In the genomic region with DNA sequence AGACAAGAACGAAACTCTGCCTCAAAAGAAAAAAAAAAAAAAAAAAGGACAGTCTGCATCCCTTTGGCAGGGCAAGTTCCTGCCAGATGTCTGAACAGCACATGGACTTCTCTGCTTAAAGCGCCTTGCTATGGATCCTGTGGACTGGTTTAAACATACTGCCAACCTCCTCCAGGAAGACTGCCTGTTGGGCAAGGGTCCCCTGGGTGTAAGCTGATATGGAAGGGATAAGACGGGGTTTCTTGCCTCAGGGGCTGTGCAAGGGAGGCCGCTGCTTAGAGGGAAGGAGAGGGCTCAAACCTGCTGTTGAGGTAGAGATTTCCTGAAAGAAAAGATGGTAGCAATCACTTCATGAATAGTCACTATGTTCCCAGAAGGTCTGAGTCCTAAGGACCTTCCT, we compare ENCODE assay signal across 19 cellular contexts. TPM values are rescaled to one million over a fixed set of nuclear protein-coding genes. Genes with fewer than 3 reads are reported as not detected.
DNase-seq lines count a peak whose midpoint lies in the region; ATAC-seq and TF ChIP-seq lines count a peak whose summit lies in the region.
"Had no signal": no experiment of that assay in that cellular context is flagged by ENCODE, and none has a peak within 500 bp of the region (broad histone marks: within the 10 kb centered on the region; RNA-seq: fewer than 3 reads in every experiment).

No MANE protein-coding gene starts in this region.

- H3K36me3 ChIP-seq in HEK293 (ENCODE audit: control insufficient read depth in 2 of 2, insufficient read depth in 1 of 2, low read length in 2 of 2): peaks cover 11 to 14% of the 10 kb centered on the region in 2 experiments
- H3K36me3 ChIP-seq: BE2C had no signal

- H3K9me3 Mint-ChIP-seq in progenitor cell of endocrine pancreas (ENCODE audit: low read depth): peaks cover 5% of the 10 kb centered on the region
- H3K9me3 Mint-ChIP-seq: CD4-positive, alpha-beta T cell; HFFc6; T-cell had no signal

- TF ChIP-seq CTCF in HEK293 (tag by site-specific recombination; IDR thresholded peaks at IDR 0.05) (no peak), progenitor cell of endocrine pancreas (IDR thresholded peaks at IDR 0.05; ENCODE audit: unreplicated experiment) (no peak)

- no peak overlapping the region for H3K4me3 ChIP-seq in HEK293 (ENCODE audit: low read depth, low read length)
- H3K4me3 ChIP-seq: K562 had no signal

- no peak for ATAC-seq in GM19463 (IDR thresholded peaks at IDR 0.05; ENCODE audit: unreplicated experiment)
- ATAC-seq: SK-N-SH treated with all-trans-retinoic acid at 6 μM for 48 hours, T-cell had no signal

- CTCF ChIA-PET in HEK293 (lab: Yijun Ruan, JAX): interaction anchor here (0.7 kb wide), 1 partner anchor 23 kb away, joined by 5 read pairs; no protein-coding TSS in a partner anchor

- H3K4me1 Mint-ChIP-seq in progenitor cell of endocrine pancreas (ENCODE audit: low read depth): peaks cover 42% of the 10 kb centered on the region

- H3K27ac ChIP-seq in HEK293 (ENCODE audit: extremely low read depth, low read depth, low read length): no peak overlapping the region

- no peaks in the 10 kb centered on the region for H3K27me3 Mint-ChIP-seq in progenitor cell of endocrine pancreas

- DNase-seq in DMS 273 (lab: John Stamatoyannopoulos, UW; ENCODE audit: unreplicated experiment) (peak; percentile 63), fibroblast of gingiva (ENCODE audit: low read depth) (peak; percentile 21), progenitor cell of endocrine pancreas (ENCODE audit: low spot score, unreplicated experiment) (no peak), NCI-H526 treated with DMSO at 0.1 percent for 48 hours (lab: John Stamatoyannopoulos, UW) (no peak), NCI-H526 (lab: John Stamatoyannopoulos, UW) (no peak)
- DNase-seq: BE2C; Caco-2; CD4-positive, alpha-beta T cell; HFFc6; NCI-H1105; NCI-H187 treated with DMSO at 0.1 percent for 48 hours; NCI-H748 treated with DMSO at 0.1 percent for 48 hours; OCI-M1; SHP77 treated with DMSO at 0.1 percent for 48 hours; T-cell had no signal

- POLR2A ChIA-PET in HEK293 (lab: Yijun Ruan, JAX): no interaction called here

- H3K27ac Mint-ChIP-seq in progenitor cell of endocrine pancreas: peak overlapping the region; percentile 67
- H3K27ac Mint-ChIP-seq: CD4-positive, alpha-beta T cell; HFFc6; T-cell had no signal

- H3K36me3 Mint-ChIP-seq in progenitor cell of endocrine pancreas (ENCODE audit: insufficient read depth): peaks cover 9% of the 10 kb centered on the region
- H3K36me3 Mint-ChIP-seq: T-cell had no signal

- peaks cover 3% of the 10 kb centered on the region; the same call in 1 of the 2 replicates for H3K4me1 ChIP-seq in HEK293 (ENCODE audit: control insufficient read depth, insufficient read depth, low read length)
- H3K4me1 ChIP-seq: BE2C had no signal

- H3K9me3 ChIP-seq in HEK293 (ENCODE audit: control insufficient read depth, insufficient read depth, low read depth, low read length): no peaks in the 10 kb centered on the region
- H3K9me3 ChIP-seq: BE2C, Caco-2 had no signal

- no peak overlapping the region for H3K4me3 Mint-ChIP-seq in progenitor cell of endocrine pancreas (ENCODE audit: low read depth)
- H3K4me3 Mint-ChIP-seq: CD4-positive, alpha-beta T cell; HFFc6; T-cell had no signal

TF ChIP-seq in HEK293, 187 proteins besides CTCF, POLR2A, EP300 and RAD21:
- TF ChIP-seq, protein P1, sequence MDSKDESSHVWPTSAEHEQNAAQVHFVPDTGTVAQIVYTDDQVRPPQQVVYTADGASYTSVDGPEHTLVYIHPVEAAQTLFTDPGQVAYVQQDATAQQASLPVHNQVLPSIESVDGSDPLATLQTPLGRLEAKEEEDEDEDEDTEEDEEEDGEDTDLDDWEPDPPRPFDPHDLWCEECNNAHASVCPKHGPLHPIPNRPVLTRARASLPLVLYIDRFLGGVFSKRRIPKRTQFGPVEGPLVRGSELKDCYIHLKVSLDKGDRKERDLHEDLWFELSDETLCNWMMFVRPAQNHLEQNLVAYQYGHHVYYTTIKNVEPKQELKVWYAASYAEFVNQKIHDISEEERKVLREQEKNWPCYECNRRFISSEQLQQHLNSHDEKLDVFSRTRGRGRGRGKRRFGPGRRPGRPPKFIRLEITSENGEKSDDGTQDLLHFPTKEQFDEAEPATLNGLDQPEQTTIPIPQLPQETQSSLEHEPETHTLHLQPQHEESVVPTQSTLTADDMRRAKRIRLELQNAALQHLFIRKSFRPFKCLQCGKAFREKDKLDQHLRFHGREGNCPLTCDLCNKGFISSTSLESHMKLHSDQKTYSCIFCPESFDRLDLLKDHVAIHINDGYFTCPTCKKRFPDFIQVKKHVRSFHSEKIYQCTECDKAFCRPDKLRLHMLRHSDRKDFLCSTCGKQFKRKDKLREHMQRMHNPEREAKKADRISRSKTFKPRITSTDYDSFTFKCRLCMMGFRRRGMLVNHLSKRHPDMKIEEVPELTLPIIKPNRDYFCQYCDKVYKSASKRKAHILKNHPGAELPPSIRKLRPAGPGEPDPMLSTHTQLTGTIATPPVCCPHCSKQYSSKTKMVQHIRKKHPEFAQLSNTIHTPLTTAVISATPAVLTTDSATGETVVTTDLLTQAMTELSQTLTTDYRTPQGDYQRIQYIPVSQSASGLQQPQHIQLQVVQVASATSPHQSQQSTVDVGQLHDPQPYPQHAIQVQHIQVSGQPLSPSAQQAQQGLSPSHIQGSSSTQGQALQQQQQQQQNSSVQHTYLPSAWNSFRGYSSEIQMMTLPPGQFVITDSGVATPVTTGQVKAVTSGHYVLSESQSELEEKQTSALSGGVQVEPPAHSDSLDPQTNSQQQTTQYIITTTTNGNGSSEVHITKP (tag by site-specific recombination; IDR thresholded peaks at IDR 0.05): no peak
- TF ChIP-seq, protein P2, sequence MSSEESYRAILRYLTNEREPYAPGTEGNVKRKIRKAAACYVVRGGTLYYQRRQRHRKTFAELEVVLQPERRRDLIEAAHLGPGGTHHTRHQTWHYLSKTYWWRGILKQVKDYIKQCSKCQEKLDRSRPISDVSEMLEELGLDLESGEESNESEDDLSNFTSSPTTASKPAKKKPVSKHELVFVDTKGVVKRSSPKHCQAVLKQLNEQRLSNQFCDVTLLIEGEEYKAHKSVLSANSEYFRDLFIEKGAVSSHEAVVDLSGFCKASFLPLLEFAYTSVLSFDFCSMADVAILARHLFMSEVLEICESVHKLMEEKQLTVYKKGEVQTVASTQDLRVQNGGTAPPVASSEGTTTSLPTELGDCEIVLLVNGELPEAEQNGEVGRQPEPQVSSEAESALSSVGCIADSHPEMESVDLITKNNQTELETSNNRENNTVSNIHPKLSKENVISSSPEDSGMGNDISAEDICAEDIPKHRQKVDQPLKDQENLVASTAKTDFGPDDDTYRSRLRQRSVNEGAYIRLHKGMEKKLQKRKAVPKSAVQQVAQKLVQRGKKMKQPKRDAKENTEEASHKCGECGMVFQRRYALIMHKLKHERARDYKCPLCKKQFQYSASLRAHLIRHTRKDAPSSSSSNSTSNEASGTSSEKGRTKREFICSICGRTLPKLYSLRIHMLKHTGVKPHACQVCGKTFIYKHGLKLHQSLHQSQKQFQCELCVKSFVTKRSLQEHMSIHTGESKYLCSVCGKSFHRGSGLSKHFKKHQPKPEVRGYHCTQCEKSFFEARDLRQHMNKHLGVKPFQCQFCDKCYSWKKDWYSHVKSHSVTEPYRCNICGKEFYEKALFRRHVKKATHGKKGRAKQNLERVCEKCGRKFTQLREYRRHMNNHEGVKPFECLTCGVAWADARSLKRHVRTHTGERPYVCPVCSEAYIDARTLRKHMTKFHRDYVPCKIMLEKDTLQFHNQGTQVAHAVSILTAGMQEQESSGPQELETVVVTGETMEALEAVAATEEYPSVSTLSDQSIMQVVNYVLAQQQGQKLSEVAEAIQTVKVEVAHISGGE (tag by site-specific recombination; conservative IDR thresholded peaks at IDR 0.05; ENCODE audit: low read depth): no peak
- no peak for TF ChIP-seq ZFP41 (tag by site-specific recombination; IDR thresholded peaks at IDR 0.05; ENCODE audit: borderline replicate concordance)
- TF ChIP-seq ZNF600 (tag by site-specific recombination; IDR thresholded peaks at IDR 0.05): peak; percentile 32; the same call in 1 of the 2 replicates
- no peak for TF ChIP-seq ZBTB20 (tag by site-specific recombination; IDR thresholded peaks at IDR 0.05)
- no peak for TF ChIP-seq ZNF133 (tag by site-specific recombination; IDR thresholded peaks at IDR 0.05)

RNA-seq across cellular contexts. Expression of a gene that starts 22.2 kb away (rescaled TPM):
- total RNA-seq in progenitor cell of endocrine pancreas: 13.5 and 16.0 TPM in 2 replicates

Comparison
In these comparisons a context has a peak if more than half of its experiments do, and no peak if none do; other contexts are left out.
1. DNase-seq: peak in DMS 273 (single experiment) and fibroblast of gingiva (single experiment); none in progenitor cell of endocrine pancreas (single experiment), NCI-H526 treated with DMSO at 0.1 percent for 48 hours (single experiment) and NCI-H526 (0 of 2).